Comparison of ENCODE assay signal across 16 cellular contexts in the genomic region with DNA sequence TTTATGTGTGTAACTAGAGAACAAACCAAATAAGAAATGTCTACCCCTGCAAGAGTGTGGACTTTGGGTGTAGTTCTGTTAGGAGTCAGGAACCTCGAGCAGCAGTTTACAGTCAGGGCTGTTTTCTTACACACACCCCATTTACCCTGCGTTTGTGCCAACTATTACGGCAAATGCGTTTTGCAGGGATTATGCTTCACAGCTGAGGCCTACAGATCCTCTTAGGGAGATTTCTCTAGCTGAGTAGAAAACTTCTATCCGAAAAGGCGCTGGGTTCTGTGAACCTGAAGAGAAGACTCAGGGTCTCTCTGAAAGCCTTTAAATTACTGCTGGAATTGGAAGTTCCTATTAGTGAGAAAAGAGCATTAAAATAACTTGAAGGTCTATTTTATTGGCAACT. TPM values are rescaled to one million over a fixed set of nuclear protein-coding genes. Genes with fewer than 3 reads are reported as not detected.
A peak's percentile ranks its signal among the peaks of the same experiment; 100 is the strongest.
DNase-seq lines count a peak whose midpoint lies in the region; ATAC-seq, FAIRE-seq and TF ChIP-seq lines count a peak whose summit lies in the region.
"Had no signal": no experiment of that assay in that cellular context is flagged by ENCODE, and none has a peak within 500 bp of the region (broad histone marks: within the 10 kb centered on the region; RNA-seq: fewer than 3 reads in every experiment).

No MANE protein-coding gene starts in this region.

- CTCF ChIA-PET in HepG2 (lab: Yijun Ruan, JAX; ENCODE audit: low intra/inter-chr PET ratio, low total read pairs): no interaction called here
- CTCF ChIA-PET in activated naive CD4-positive, alpha-beta T cell treated with anti-CD3 and anti-CD28 coated beads for 36 hours (lab: Charles Lee): interaction anchor here (0.7 to 0.8 kb wide), 2 partner anchors 222 to 376 kb away, joined by 3 read pairs; no protein-coding TSS in a partner anchor

- H3K4me2 ChIP-seq in HepG2 (ENCODE audit: low read depth, low read length): no peak overlapping the region
- no peak overlapping the region for H3K4me2 ChIP-seq in neuronal stem cell (ENCODE audit: insufficient read depth, low read length, poor library complexity, severe bottlenecking)

- no peak for TF ChIP-seq EP300 in HepG2 (IDR thresholded peaks at IDR 0.05; ENCODE audit: low read depth in 2 of 2, low read length in 2 of 2)
- no peak for TF ChIP-seq EP300 in HepG2 (CRISPR knock-in tag; IDR thresholded peaks at IDR 0.05; ENCODE audit: borderline replicate concordance)

- H3K9me3 ChIP-seq in HepG2 (ENCODE audit: low read length): no peaks in the 10 kb centered on the region
- H3K9me3 ChIP-seq in right lobe of liver: no peaks in the 10 kb centered on the region
- H3K9me3 ChIP-seq in endodermal cell (ENCODE audit: control insufficient read depth, low read length): peaks cover 4% of the 10 kb centered on the region
- H3K9me3 ChIP-seq in neuronal stem cell (replicated peaks in 1 of 2; ENCODE audit: control insufficient read depth in 2 of 2, insufficient read depth in 1 of 2, low read depth in 1 of 2, low read length in 2 of 2): peaks cover 0 to 6% of the 10 kb centered on the region in 2 donors

- POLR2A ChIA-PET in HepG2 (lab: Yijun Ruan, JAX): no interaction called here

- peaks cover 11% of the 10 kb centered on the region for H3K4me1 Mint-ChIP-seq in endodermal cell
- H3K4me1 Mint-ChIP-seq in activated CD4-positive, alpha-beta T cell treated with anti-CD3 and anti-CD28 coated beads, Interleukin-2, amount 10 ng/mL, durations not matched to agents 24 days and 14 days: peaks cover 19% of the 10 kb centered on the region
- peaks cover 16% of the 10 kb centered on the region for H3K4me1 Mint-ChIP-seq in activated naive CD4-positive, alpha-beta T cell treated with anti-CD3 and anti-CD28 coated beads for 36 hours (ENCODE audit: low read depth)

- no peak overlapping the region for H4K8ac ChIP-seq in neuronal stem cell (ENCODE audit: low read depth, low read length)

- no peaks in the 10 kb centered on the region for H3K36me3 ChIP-seq in HepG2 (replicated peaks in 1 of 2; ENCODE audit: control insufficient read depth in 1 of 2, insufficient read depth in 2 of 2, low read length in 2 of 2)
- no peaks in the 10 kb centered on the region for H3K36me3 ChIP-seq in right lobe of liver
- no peaks in the 10 kb centered on the region for H3K36me3 ChIP-seq in endodermal cell (ENCODE audit: control insufficient read depth, insufficient read depth, low read length)
- no peaks in the 10 kb centered on the region for H3K36me3 ChIP-seq in neuronal stem cell (replicated peaks in 1 of 2; ENCODE audit: control insufficient read depth in 2 of 2, insufficient read depth in 2 of 2, low read length in 2 of 2)

- no peak overlapping the region for H3K27ac Mint-ChIP-seq in endodermal cell
- H3K27ac Mint-ChIP-seq in activated CD4-positive, alpha-beta T cell treated with anti-CD3 and anti-CD28 coated beads, Interleukin-2, amount 10 ng/mL, durations not matched to agents 24 days and 14 days: no peak overlapping the region
- no peak overlapping the region for H3K27ac Mint-ChIP-seq in activated naive CD4-positive, alpha-beta T cell treated with anti-CD3 and anti-CD28 coated beads for 36 hours
- H3K27ac Mint-ChIP-seq: CD14-positive monocyte; CD8-positive, alpha-beta T cell; HFFc6 had no signal

- ATAC-seq in HepG2 (no peak), right lobe of liver (no peak)
- ATAC-seq: CD8-positive, alpha-beta T cell had no signal

- H3K27ac ChIP-seq in HepG2 (ENCODE audit: extremely low read length, insufficient read depth, low read length) (no peak overlapping the region), right lobe of liver (no peak overlapping the region), endodermal cell (ENCODE audit: low read depth, low read length) (no peak overlapping the region), neuronal stem cell (replicated peaks; ENCODE audit: low read length) (no peak overlapping the region)
- H3K27ac ChIP-seq: 22Rv1, HL-60 had no signal

- H2AFZ ChIP-seq in HepG2 (ENCODE audit: low read length) (peak overlapping the region; percentile 16), neuronal stem cell (ENCODE audit: low read length) (peak overlapping the region; percentile 7)

- TF ChIP-seq POLR2A in HepG2 (IDR thresholded peaks at IDR 0.05; ENCODE audit: insufficient read depth in 1 of 2, low read depth in 2 of 2, low read length in 2 of 2): no peak
- TF ChIP-seq POLR2A in right lobe of liver (IDR thresholded peaks at IDR 0.05): no peak

- H3K27me3 Mint-ChIP-seq in endodermal cell (ENCODE audit: insufficient read depth): peaks cover 2% of the 10 kb centered on the region
- H3K27me3 Mint-ChIP-seq in activated CD4-positive, alpha-beta T cell treated with anti-CD3 and anti-CD28 coated beads, Interleukin-2, amount 10 ng/mL, durations not matched to agents 24 days and 14 days: peaks cover 4% of the 10 kb centered on the region
- no peaks in the 10 kb centered on the region for H3K27me3 Mint-ChIP-seq in activated naive CD4-positive, alpha-beta T cell treated with anti-CD3 and anti-CD28 coated beads for 36 hours (ENCODE audit: low read depth)

- no peak overlapping the region for H2BK5ac ChIP-seq in neuronal stem cell (ENCODE audit: low read length)

- H3K27me3 ChIP-seq in HepG2 (ENCODE audit: control insufficient read depth in 1 of 2, insufficient read depth in 2 of 2, low read length in 2 of 2) (peaks cover 0 to 10% of the 10 kb centered on the region in 2 experiments; a peak in 3 of 5 replicates), right lobe of liver (no peaks in the 10 kb centered on the region), endodermal cell (ENCODE audit: control insufficient read depth, insufficient read depth, low read length, poor library complexity, severe bottlenecking) (no peaks in the 10 kb centered on the region), neuronal stem cell (ENCODE audit: control insufficient read depth in 3 of 3, insufficient read depth in 3 of 3, low read depth in 1 of 3, low read length in 3 of 3) (peaks cover 0 to 9% (median 0%) of the 10 kb centered on the region in 3 experiments)

- H3K9ac ChIP-seq in HepG2 (ENCODE audit: insufficient read depth, low read depth, low read length): no peak overlapping the region
- H3K9ac ChIP-seq in endodermal cell (ENCODE audit: extremely low read depth, low read length, poor library complexity, severe bottlenecking): no peak overlapping the region
- H3K9ac ChIP-seq in neuronal stem cell (ENCODE audit: low read depth, low read length, poor library complexity): no peak overlapping the region

- H3K14ac ChIP-seq in neuronal stem cell (ENCODE audit: low read length): no peak overlapping the region

- DNase-seq in HepG2 (ENCODE audit: low spot score): no peak
- no peak for DNase-seq in right lobe of liver
- DNase-seq in endodermal cell: peak; percentile 15
- DNase-seq in neuronal stem cell (ENCODE audit: low spot score): no peak
- DNase-seq in activated CD4-positive, alpha-beta T cell treated with anti-CD3 and anti-CD28 coated beads, Interleukin-2, amount 10 ng/mL, durations not matched to agents 24 days and 14 days: no peak
- no peak for DNase-seq in activated naive CD4-positive, alpha-beta T cell treated with anti-CD3 and anti-CD28 coated beads for 36 hours
- DNase-seq in activated T-cell treated with anti-CD3 and anti-CD28 coated beads, Interleukin-2, amount 50 U/mL, for 48 hours: no peak
- no peak for DNase-seq in mucosa of gallbladder (ENCODE audit: low spot score)
- DNase-seq: CD8-positive, alpha-beta T cell; COR-L47; HCEC 1CT; HFFc6 had no signal

- no peak overlapping the region for H4K91ac ChIP-seq in neuronal stem cell (ENCODE audit: low read depth, low read length, poor library complexity)

- no TSS peak for BruUV-seq in HepG2 (replicated peaks; lab: Mats Ljungman, UMichigan)

- no peak overlapping the region for H2BK120ac ChIP-seq in neuronal stem cell (ENCODE audit: low read depth, low read length)

- WGBS in HepG2 (ENCODE audit: low lambda C conversion rate): 21% methylated on average over 4 of the region's 6 CpGs
- WGBS in right lobe of liver (ENCODE audit: insufficient coverage, low coverage, low lambda C conversion rate, missing lambda C conversion rate): 68% methylated on average over 6 of the region's 6 CpGs
- WGBS in endodermal cell (ENCODE audit: insufficient coverage in 1 of 2, insufficient read length in 1 of 2), 2 experiments: 91 to 95% methylated on average over 5 to 6 of the region's 6 CpGs
- no CpG with 5 or more reads among the region's 6 CpGs for WGBS in neuronal stem cell (ENCODE audit: extremely low coverage in 2 of 2, insufficient read length in 2 of 2, insufficient replicate concordance in 1 of 2), 2 donors

- no peak overlapping the region for H3K4me3 ChIP-seq in HepG2 (replicated peaks in 1 of 3; ENCODE audit: insufficient read depth in 1 of 3, low read depth in 2 of 3, low read length in 3 of 3)
- H3K4me3 ChIP-seq in right lobe of liver: no peak overlapping the region
- H3K4me3 ChIP-seq in endodermal cell (ENCODE audit: low read length): no peak overlapping the region
- H3K4me3 ChIP-seq in neuronal stem cell (ENCODE audit: low read length in 2 of 2): no peak overlapping the region

- H2AK5ac ChIP-seq in neuronal stem cell (ENCODE audit: low read depth, low read length): no peak overlapping the region

- in situ Hi-C loops in HepG2 (cut with HindIII; ENCODE audit: extremely low pct_ligation_motif_present, low pct_unique_long_range_greater_than_20kb): loop anchor here (10.0 kb wide), 1 partner anchor 415 kb away; a partner anchor contains a TSS

- no peak for TF ChIP-seq RAD21 in HepG2 (CRISPR knock-in tag; IDR thresholded peaks at IDR 0.05)

- H4K20me1 ChIP-seq in HepG2 (ENCODE audit: insufficient read depth, low read length): no peaks in the 10 kb centered on the region

- H3K4me3 Mint-ChIP-seq in endodermal cell: no peak overlapping the region
- H3K4me3 Mint-ChIP-seq in activated CD4-positive, alpha-beta T cell treated with anti-CD3 and anti-CD28 coated beads, Interleukin-2, amount 10 ng/mL, durations not matched to agents 24 days and 14 days: no peak overlapping the region
- H3K4me3 Mint-ChIP-seq in activated naive CD4-positive, alpha-beta T cell treated with anti-CD3 and anti-CD28 coated beads for 36 hours: no peak overlapping the region
- H3K4me3 Mint-ChIP-seq: CD14-positive monocyte; CD8-positive, alpha-beta T cell; HFFc6 had no signal

- H3K36me3 Mint-ChIP-seq in endodermal cell (ENCODE audit: low read depth): no peaks in the 10 kb centered on the region
- H3K36me3 Mint-ChIP-seq in activated CD4-positive, alpha-beta T cell treated with anti-CD3 and anti-CD28 coated beads, Interleukin-2, amount 10 ng/mL, durations not matched to agents 24 days and 14 days (ENCODE audit: low read depth): no peaks in the 10 kb centered on the region
- H3K36me3 Mint-ChIP-seq in activated naive CD4-positive, alpha-beta T cell treated with anti-CD3 and anti-CD28 coated beads for 36 hours (ENCODE audit: low read depth): no peaks in the 10 kb centered on the region
- H3K36me3 Mint-ChIP-seq: CD14-positive monocyte; CD8-positive, alpha-beta T cell had no signal

- no peaks in the 10 kb centered on the region for H3K79me1 ChIP-seq in neuronal stem cell (ENCODE audit: low read depth, low read length)

- no peak overlapping the region for H2BK12ac ChIP-seq in neuronal stem cell (ENCODE audit: low read length)

- peaks cover 14% of the 10 kb centered on the region for H3K4me1 ChIP-seq in HepG2 (ENCODE audit: insufficient read depth, low read length)
- H3K4me1 ChIP-seq in right lobe of liver: peaks cover 0 to 11% (median 0%) of the 10 kb centered on the region in 4 donors
- H3K4me1 ChIP-seq in endodermal cell (ENCODE audit: control insufficient read depth, insufficient read depth, low read length): no peaks in the 10 kb centered on the region
- H3K4me1 ChIP-seq in neuronal stem cell (ENCODE audit: control insufficient read depth in 2 of 2, insufficient read depth in 1 of 2, low read depth in 1 of 2, low read length in 2 of 2): peaks cover 0 to 5% of the 10 kb centered on the region in 2 donors

- H3K4ac ChIP-seq in neuronal stem cell (ENCODE audit: low read length): no peak overlapping the region

- H3K18ac ChIP-seq in neuronal stem cell (ENCODE audit: low read length): no peak overlapping the region

- no peak for TF ChIP-seq CTCF in HepG2 (CRISPR knock-in tag; IDR thresholded peaks at IDR 0.05)
- no peak for TF ChIP-seq CTCF in right lobe of liver (IDR thresholded peaks at IDR 0.05)
- TF ChIP-seq CTCF in endodermal cell (conservative IDR thresholded peaks at IDR 0.05): no peak

- no peak overlapping the region for H3K23ac ChIP-seq in neuronal stem cell (ENCODE audit: low read depth, low read length, poor library complexity)

- no peak overlapping the region for H2BK15ac ChIP-seq in neuronal stem cell (ENCODE audit: low read length)

- H3K79me2 ChIP-seq in HepG2 (ENCODE audit: insufficient read depth, low read length): no peaks in the 10 kb centered on the region

- H3K9me3 Mint-ChIP-seq in endodermal cell: peaks cover 6% of the 10 kb centered on the region
- H3K9me3 Mint-ChIP-seq in activated CD4-positive, alpha-beta T cell treated with anti-CD3 and anti-CD28 coated beads, Interleukin-2, amount 10 ng/mL, durations not matched to agents 24 days and 14 days: no peaks in the 10 kb centered on the region
- no peaks in the 10 kb centered on the region for H3K9me3 Mint-ChIP-seq in activated naive CD4-positive, alpha-beta T cell treated with anti-CD3 and anti-CD28 coated beads for 36 hours
- H3K9me3 Mint-ChIP-seq: CD8-positive, alpha-beta T cell; HFFc6 had no signal

- intact Hi-C loops in HepG2 (cut with micrococcal nuclease; ENCODE audit: unreplicated experiment) (no loop called here), right lobe of liver (cut with DNase I) (no loop called here)
- intact Hi-C loops in activated CD4-positive, alpha-beta T cell treated with anti-CD3 and anti-CD28 coated beads, Interleukin-2, amount 10 ng/mL, durations not matched to agents 24 days and 14 days (cut with micrococcal nuclease): no loop called here
- intact Hi-C loops in activated naive CD4-positive, alpha-beta T cell treated with anti-CD3 and anti-CD28 coated beads for 36 hours (cut with micrococcal nuclease): no loop called here

- FAIRE-seq in HepG2 (lab: Jason Lieb, UNC): no peak
- FAIRE-seq: H1 had no signal

RNA-seq across cellular contexts. Expression of a gene that starts 51.4 kb away (rescaled TPM):
- 2.1 and 3.4 TPM in 2 replicates for total RNA-seq in HepG2 (2016; rRNA removed; fragmentation: Illumina TruSeq; extraction: Trizol)
- total RNA-seq in HepG2 (2016; cell fraction: cytosol; rRNA removed; fragmentation: Illumina TruSeq; extraction: Trizol; ENCODE audit: low read depth): 1.2 and 1.5 TPM in 2 replicates
- total RNA-seq in HepG2 (2016; cell fraction: insoluble cytoplasmic fraction; rRNA removed; fragmentation: Illumina TruSeq; extraction: Trizol): 1.9 and 2.6 TPM in 2 replicates
- 0.93 and 1.0 TPM in 2 replicates for total RNA-seq in HepG2 (2016; cell fraction: membrane; rRNA removed; fragmentation: Illumina TruSeq; extraction: Trizol)
- 3.6 and 3.9 TPM in 2 replicates for total RNA-seq in HepG2 (2016; cell fraction: nucleus; rRNA removed; fragmentation: Illumina TruSeq; extraction: Trizol)
- 1.9 and 2.6 TPM in 2 replicates for polyA plus RNA-seq in HepG2 (2011; rRNA removed)
- polyA plus RNA-seq in HepG2 (2011; cell fraction: cytosol; rRNA removed): 1.6 and 2.5 TPM in 2 replicates
- 1.7 and 2.5 TPM in 2 replicates for polyA plus RNA-seq in HepG2 (2011; cell fraction: nucleus; rRNA removed)
- 0.88 and 0.91 TPM in 2 replicates for polyA plus RNA-seq in HepG2 (2012)
- polyA plus RNA-seq in HepG2 (2016; cell fraction: cytosol; fragmentation: Illumina TruSeq; extraction: Trizol; ENCODE audit: low read depth): 0.09 and 0.10 TPM in 2 replicates
- polyA plus RNA-seq in HepG2 (2016; cell fraction: insoluble cytoplasmic fraction; fragmentation: Illumina TruSeq; extraction: Trizol; ENCODE audit: low read depth): 0.88 and 1.1 TPM in 2 replicates
- 0.19 and 0.26 TPM in 2 replicates for polyA plus RNA-seq in HepG2 (2016; cell fraction: membrane; fragmentation: Illumina TruSeq; extraction: Trizol; ENCODE audit: low read depth)
- 4.1 and 4.3 TPM in 2 replicates for polyA plus RNA-seq in HepG2 (2016; cell fraction: nucleus; fragmentation: Illumina TruSeq; extraction: Trizol; ENCODE audit: insufficient read depth, low read depth)
- 10.2 and 11.3 TPM in 2 replicates for polyA minus RNA-seq in HepG2 (2011; rRNA and poly(A)+ RNA removed; ENCODE audit: low replicate concordance)
- 3.8 and 6.3 TPM in 2 replicates for polyA minus RNA-seq in HepG2 (2011; cell fraction: cytosol; rRNA and poly(A)+ RNA removed)
- polyA minus RNA-seq in HepG2 (2011; cell fraction: nucleus; rRNA and poly(A)+ RNA removed): 2.7 and 4.1 TPM in 2 replicates
- 1 to 10 TPM; 1.8 to 9.1 (median 3.7) TPM for total RNA-seq in right lobe of liver
- 1 to 10 TPM; 2.3 to 2.4 TPM for total RNA-seq in endodermal cell
- polyA plus RNA-seq in endodermal cell (2013, experiment 1 of 2): 4.7 TPM
- polyA plus RNA-seq in endodermal cell (2013, experiment 2 of 2): 4.7 TPM
- polyA plus RNA-seq in neuronal stem cell (2013, experiment 1 of 2): 4.5 TPM
- 4.6 TPM for polyA plus RNA-seq in neuronal stem cell (2013, experiment 2 of 2)
- 0.96 and 1.3 TPM in 2 replicates for total RNA-seq in activated CD4-positive, alpha-beta T cell treated with anti-CD3 and anti-CD28 coated beads, Interleukin-2, amount 10 ng/mL, durations not matched to agents 24 days and 14 days
- total RNA-seq in activated naive CD4-positive, alpha-beta T cell treated with anti-CD3 and anti-CD28 coated beads for 36 hours: 1 to 10 TPM; 2.0 to 2.2 TPM
- total RNA-seq in mucosa of gallbladder: 3.4 TPM
